In genomic region chr11:61266602-61267001, GRCh38 we compare ENCODE assay signal across 24 cellular contexts. TPM values are rescaled to one million over a fixed set of nuclear protein-coding genes. Genes with fewer than 3 reads are reported as not detected.
DNase-seq lines count a peak whose midpoint lies in the region; ATAC-seq, FAIRE-seq and TF ChIP-seq lines count a peak whose summit lies in the region.
"Had no signal": no experiment of that assay in that cellular context is flagged by ENCODE, and none has a peak within 500 bp of the region (broad histone marks: within the 10 kb centered on the region; RNA-seq: fewer than 3 reads in every experiment).

No MANE protein-coding gene starts in this region.

- DNase-seq in ELR (ENCODE audit: low read depth) (peak; percentile 19), PC-9 (peak; percentile 36 to 38), small intestine (peak; percentile 77), AML-193 (lab: John Stamatoyannopoulos, UW) (no peak)
- no peak for DNase-seq in activated T-cell treated with anti-CD3 and anti-CD28 coated beads, Interleukin-2, amount 50 U/mL, for 48 hours
- DNase-seq: activated naive CD4-positive, alpha-beta T cell; activated T-cell treated with anti-CD3 and anti-CD28 coated beads, Interleukin-2, amount 50 U/mL, for 1 hour; CD8-positive, alpha-beta memory T cell; gastrocnemius medialis; hippocampal formation; left ventricle myocardium superior; NCI-H187 treated with DMSO at 0.1 percent for 48 hours; NCI-H2227 treated with DMSO at 0.1 percent for 48 hours; NCI-H82; SIG-M5; sigmoid colon; substantia nigra had no signal

- H3K9me2 ChIP-seq in PC-9 (ENCODE audit: insufficient read depth) = no peaks in the 10 kb centered on the region

- POLR2A ChIA-PET in PC-9 (lab: Charles Lee; ENCODE audit: unreplicated experiment) = interaction anchor here (0.6 kb wide), 1 partner anchor 95 kb away, joined by 3 read pairs; the partner anchor contains the start of gene TMEM138

- TF ChIP-seq CTCF in PC-9 (conservative IDR thresholded peaks at IDR 0.05) = no peak

- H3K9me3 ChIP-seq in PC-9 (ENCODE audit: insufficient read depth, low read depth) = no peaks in the 10 kb centered on the region
- no peaks in the 10 kb centered on the region for H3K9me3 ChIP-seq in small intestine (ENCODE audit: control insufficient read depth, low read depth)
- H3K9me3 ChIP-seq: gastrocnemius medialis, sigmoid colon had no signal

- ATAC-seq in esophagus mucosa (peak; percentile 37), HG02938 (IDR thresholded peaks at IDR 0.05; ENCODE audit: unreplicated experiment) (no peak)
- ATAC-seq: left ventricle myocardium superior had no signal

- H3K4me3 ChIP-seq in PC-9 = no peak overlapping the region
- no peak overlapping the region for H3K4me3 ChIP-seq in small intestine (ENCODE audit: low read depth in 1 of 2, low read length in 2 of 2)
- H3K4me3 ChIP-seq: gastrocnemius medialis, sigmoid colon had no signal

- H3K36me3 ChIP-seq in PC-9 (ENCODE audit: low read depth) (no peaks in the 10 kb centered on the region), small intestine (ENCODE audit: control insufficient read depth in 2 of 2, insufficient read depth in 2 of 2, low read length in 2 of 2) (no peaks in the 10 kb centered on the region)
- H3K36me3 ChIP-seq: gastrocnemius medialis, sigmoid colon had no signal

- WGBS in small intestine, 3 donors = 46 to 79% (median 58%) methylated on average over 4 of the region's 4 CpGs

- H3K4me1 ChIP-seq in PC-9 (replicated peaks; ENCODE audit: insufficient read depth) (0 out of 2 replicates have a peak, but pooled peaks cover 5% of the 10 kb centered on the region), small intestine (ENCODE audit: control insufficient read depth in 2 of 2, insufficient read depth in 1 of 2, low read depth in 1 of 2, low read length in 1 of 2) (peaks cover 0 to 7% of the 10 kb centered on the region in 2 donors)
- H3K4me1 ChIP-seq: gastrocnemius medialis, sigmoid colon had no signal

- H4K20me1 ChIP-seq in PC-9 (ENCODE audit: insufficient read depth) = no peaks in the 10 kb centered on the region; the same call in 1 of the 2 replicates

- no peak overlapping the region for H3K27ac ChIP-seq in PC-9
- no peak overlapping the region for H3K27ac ChIP-seq in small intestine (ENCODE audit: low read depth in 1 of 2, low read length in 1 of 2)
- H3K27ac ChIP-seq: epithelial cell of prostate, gastrocnemius medialis, KMS-11, sigmoid colon had no signal

- no peak for FAIRE-seq in small intestine (lab: Jason Lieb, UNC)
- FAIRE-seq: GM12891 had no signal

- no peaks in the 10 kb centered on the region for H3F3A ChIP-seq in PC-9 (ENCODE audit: insufficient read depth, low read depth)

- peaks cover 14% of the 10 kb centered on the region for H3K27me3 ChIP-seq in PC-9 (ENCODE audit: insufficient read depth, low read depth)
- no peaks in the 10 kb centered on the region for H3K27me3 ChIP-seq in small intestine (ENCODE audit: control insufficient read depth in 2 of 2, insufficient read depth in 2 of 2, low read length in 2 of 2)
- H3K27me3 ChIP-seq: gastrocnemius medialis, sigmoid colon had no signal

- H2AFZ ChIP-seq in PC-9 = no peak overlapping the region

- intact Hi-C loops in PC-9 (cut with micrococcal nuclease; ENCODE audit: unreplicated experiment) = no loop called here

- CTCF ChIA-PET in PC-9 (lab: Charles Lee) = interaction anchor here (0.6 kb wide), 1 partner anchor 143 kb away, joined by 3 read pairs; no protein-coding TSS in a partner anchor

- H3K79me2 ChIP-seq in PC-9 (ENCODE audit: low read depth) = no peaks in the 10 kb centered on the region

- no peak overlapping the region for H3K4me2 ChIP-seq in PC-9
- H3K4me2 ChIP-seq: KMS-11 had no signal

- BruUV-seq in PC-9 (replicated peaks; lab: Mats Ljungman, UMichigan) = no TSS peak

RNA-seq across cellular contexts. Expression of gene PGA5, which starts 25.6 kb away (rescaled TPM):
- total RNA-seq in PC-9 (2021) = not detected in 2 replicates
- not detected for total RNA-seq in esophagus mucosa
- 1 to 10 TPM in 1 of 3 donors, under 1 TPM in 2; 0.54 to 3.8 (median 0.89) TPM for polyA plus RNA-seq in small intestine
- total RNA-seq: CD8-positive, alpha-beta memory T cell; gastrocnemius medialis; OCI-LY7 had no signal
- polyA plus RNA-seq: CD8-positive, alpha-beta memory T cell; neural cell had no signal

RNA-seq across cellular contexts. Expression of gene VWCE, which starts 28.5 kb away (rescaled TPM):
- total RNA-seq in PC-9 (2021) (0.41 and 1.4 TPM in 2 replicates), esophagus mucosa (0.52 TPM)
- 1 to 10 TPM in 2 of 3 donors, under 1 TPM in 1; 0.67 to 3.2 (median 2.7) TPM for polyA plus RNA-seq in small intestine
- polyA plus RNA-seq: CD8-positive, alpha-beta memory T cell had no signal

RNA-seq across cellular contexts. Expression of gene PGA4, which starts 44.5 kb away (rescaled TPM):
- not detected in 2 replicates for total RNA-seq in PC-9 (2021)
- total RNA-seq in esophagus mucosa = not detected
- 10 to 100 TPM in 1 of 3 donors, 1 to 10 TPM in 2; 5.4 to 49.3 (median 5.9) TPM for polyA plus RNA-seq in small intestine
- total RNA-seq: CD8-positive, alpha-beta memory T cell; OCI-LY7 had no signal
- polyA plus RNA-seq: CD8-positive, alpha-beta memory T cell; neural cell had no signal

Comparison
In these comparisons a context has a peak if more than half of its experiments do, and no peak if none do; other contexts are left out.
1. DNase-seq: peak in ELR (single experiment), PC-9 (2 of 2) and small intestine (single experiment); none in AML-193 (0 of 2) and activated T-cell treated with anti-CD3 and anti-CD28 coated beads, Interleukin-2, amount 50 U/mL, for 48 hours (0 of 2).